In genomic region chr3:30667250-30667585, GRCh38 we compare ENCODE assay signal across 10 cellular contexts.
DNase-seq lines count a peak whose midpoint lies in the region; ATAC-seq and TF ChIP-seq lines count a peak whose summit lies in the region.
"Had no signal": no experiment of that assay in that cellular context is flagged by ENCODE, and none has a peak within 500 bp of the region (broad histone marks: within the 10 kb centered on the region; RNA-seq: fewer than 3 reads in every experiment).

No MANE protein-coding gene starts in this region.

- peaks cover 94% of the 10 kb centered on the region for H3K4me1 Mint-ChIP-seq in activated CD4-positive, alpha-beta T cell treated with anti-CD3 and anti-CD28 coated beads for 36 hours
- peaks cover 33% of the 10 kb centered on the region for H3K4me1 Mint-ChIP-seq in endodermal cell

- peaks cover 7% of the 10 kb centered on the region for H3K4me1 ChIP-seq in SJCRH30
- H3K4me1 ChIP-seq in endodermal cell (ENCODE audit: control insufficient read depth, insufficient read depth, low read length): peaks cover 6% of the 10 kb centered on the region
- H3K4me1 ChIP-seq in spleen: peaks cover 47 to 100% (median 68%) of the 10 kb centered on the region in 6 donors

- H3K27me3 ChIP-seq in SJCRH30: no peaks in the 10 kb centered on the region
- no peaks in the 10 kb centered on the region for H3K27me3 ChIP-seq in endodermal cell (ENCODE audit: control insufficient read depth, insufficient read depth, low read length, poor library complexity, severe bottlenecking)
- H3K27me3 ChIP-seq in spleen (replicated peaks in 1 of 7): no peaks in the 10 kb centered on the region
- H3K27me3 ChIP-seq: sigmoid colon, suprapubic skin had no signal

- DNase-seq in activated CD4-positive, alpha-beta T cell treated with anti-CD3 and anti-CD28 coated beads for 36 hours: peak; percentile 58
- DNase-seq in activated CD4-positive, alpha-beta T cell treated with anti-CD3 and anti-CD28 coated beads, Interleukin-2, amount 50 U/mL, for 1 hour: no peak
- DNase-seq in SJCRH30: peak; percentile 39 to 60
- DNase-seq in endodermal cell: peak; percentile 78
- no peak for DNase-seq in spleen
- DNase-seq in GM19240 (ENCODE audit: insufficient read length, low spot score): no peak
- DNase-seq: sigmoid colon had no signal

- CTCF ChIA-PET in activated CD4-positive, alpha-beta T cell treated with anti-CD3 and anti-CD28 coated beads for 36 hours (lab: Charles Lee): interaction anchor here (1.0 to 1.9 kb wide), 6 partner anchors 9 to 56 kb away, joined by 4 to 7 read pairs (median 4); no protein-coding TSS in a partner anchor

- H3K36me3 Mint-ChIP-seq in activated CD4-positive, alpha-beta T cell treated with anti-CD3 and anti-CD28 coated beads for 36 hours (ENCODE audit: low read depth): peaks cover 68% of the 10 kb centered on the region
- peaks cover 36% of the 10 kb centered on the region for H3K36me3 Mint-ChIP-seq in endodermal cell (ENCODE audit: low read depth)

- no peak for TF ChIP-seq CTCF in endodermal cell (conservative IDR thresholded peaks at IDR 0.05)
- no peak for TF ChIP-seq CTCF in spleen (IDR thresholded peaks at IDR 0.05 in 8 of 11, conservative IDR thresholded peaks at IDR 0.05 in 3 of 11)

- no peak overlapping the region for H3K9ac ChIP-seq in endodermal cell (ENCODE audit: extremely low read depth, low read length, poor library complexity, severe bottlenecking)

- peak overlapping the region; percentile 51 for H3K27ac Mint-ChIP-seq in activated CD4-positive, alpha-beta T cell treated with anti-CD3 and anti-CD28 coated beads for 36 hours
- no peak overlapping the region for H3K27ac Mint-ChIP-seq in endodermal cell

- H3K36me3 ChIP-seq in SJCRH30: peaks cover 7% of the 10 kb centered on the region
- peaks cover 45% of the 10 kb centered on the region for H3K36me3 ChIP-seq in endodermal cell (ENCODE audit: control insufficient read depth, insufficient read depth, low read length)
- H3K36me3 ChIP-seq in spleen: peaks cover 0 to 66% (median 36%) of the 10 kb centered on the region in 6 donors

- no peaks in the 10 kb centered on the region for H3K27me3 Mint-ChIP-seq in activated CD4-positive, alpha-beta T cell treated with anti-CD3 and anti-CD28 coated beads for 36 hours
- no peaks in the 10 kb centered on the region for H3K27me3 Mint-ChIP-seq in endodermal cell (ENCODE audit: insufficient read depth)

- peak; percentile 51 for ATAC-seq in activated CD4-positive, alpha-beta T cell treated with anti-CD3 and anti-CD28 coated beads for 36 hours
- ATAC-seq in HG02588 (IDR thresholded peaks at IDR 0.05; ENCODE audit: unreplicated experiment) (no peak), GM21619 (IDR thresholded peaks at IDR 0.05; ENCODE audit: unreplicated experiment) (no peak)

- no peak overlapping the region for H3K27ac ChIP-seq in SJCRH30
- H3K27ac ChIP-seq in endodermal cell (ENCODE audit: low read depth, low read length): no peak overlapping the region
- H3K27ac ChIP-seq in spleen: peak overlapping the region; percentile 49 to 100 (median 78)
- H3K27ac ChIP-seq: suprapubic skin had no signal

- POLR2A ChIA-PET in activated CD4-positive, alpha-beta T cell treated with anti-CD3 and anti-CD28 coated beads for 36 hours (lab: Charles Lee): interaction anchor here (0.6 to 1.2 kb wide), 3 partner anchors 9 to 70 kb away, joined by 3 to 5 read pairs (median 3); no protein-coding TSS in a partner anchor

- H3K4me3 ChIP-seq in SJCRH30: no peak overlapping the region
- H3K4me3 ChIP-seq in endodermal cell (ENCODE audit: low read length): no peak overlapping the region
- H3K4me3 ChIP-seq in spleen: no peak overlapping the region
- H3K4me3 ChIP-seq: sigmoid colon, suprapubic skin had no signal

- H3K9me3 Mint-ChIP-seq in activated CD4-positive, alpha-beta T cell treated with anti-CD3 and anti-CD28 coated beads for 36 hours (ENCODE audit: low read depth): no peaks in the 10 kb centered on the region
- H3K9me3 Mint-ChIP-seq in endodermal cell: no peaks in the 10 kb centered on the region

- WGBS in endodermal cell (ENCODE audit: insufficient coverage in 1 of 2, insufficient read length in 1 of 2), 2 experiments: 28 to 33% methylated on average over 1 to 2 of the region's 2 CpGs
- 16 to 32% (median 19%) methylated on average over 2 of the region's 2 CpGs for WGBS in spleen, 5 donors

- H3K4me3 Mint-ChIP-seq in activated CD4-positive, alpha-beta T cell treated with anti-CD3 and anti-CD28 coated beads for 36 hours: no peak overlapping the region
- no peak overlapping the region for H3K4me3 Mint-ChIP-seq in endodermal cell

- intact Hi-C loops in activated CD4-positive, alpha-beta T cell treated with anti-CD3 and anti-CD28 coated beads for 36 hours (cut with DNase I, micrococcal nuclease): no loop called here
- intact Hi-C loops in spleen (cut with DNase I; ENCODE audit: low total_unique reads): loop anchor here (10.0 kb wide), 1 partner anchor 52 kb away; no protein-coding TSS in a partner anchor

- TF ChIP-seq POLR2A in spleen (IDR thresholded peaks at IDR 0.05): no peak

- H3K9me3 ChIP-seq in SJCRH30 (replicated peaks): no peaks in the 10 kb centered on the region
- no peaks in the 10 kb centered on the region for H3K9me3 ChIP-seq in endodermal cell (ENCODE audit: control insufficient read depth, low read length)
- H3K9me3 ChIP-seq in spleen: no peaks in the 10 kb centered on the region
- H3K9me3 ChIP-seq: sigmoid colon, suprapubic skin had no signal

Comparison
In these comparisons a context has a peak if more than half of its experiments do, and no peak if none do; other contexts are left out.
1. DNase-seq: peak in activated CD4-positive, alpha-beta T cell treated with anti-CD3 and anti-CD28 coated beads for 36 hours (single experiment), SJCRH30 (2 of 2) and endodermal cell (single experiment); none in activated CD4-positive, alpha-beta T cell treated with anti-CD3 and anti-CD28 coated beads, Interleukin-2, amount 50 U/mL, for 1 hour (single experiment), spleen (single experiment) and GM19240 (single experiment).
2. H3K27ac ChIP-seq: peak in spleen (8 of 8); none in SJCRH30 (single experiment) and endodermal cell (single experiment).